Comparison of ENCODE assay signal across 20 cellular contexts in the genomic region with DNA sequence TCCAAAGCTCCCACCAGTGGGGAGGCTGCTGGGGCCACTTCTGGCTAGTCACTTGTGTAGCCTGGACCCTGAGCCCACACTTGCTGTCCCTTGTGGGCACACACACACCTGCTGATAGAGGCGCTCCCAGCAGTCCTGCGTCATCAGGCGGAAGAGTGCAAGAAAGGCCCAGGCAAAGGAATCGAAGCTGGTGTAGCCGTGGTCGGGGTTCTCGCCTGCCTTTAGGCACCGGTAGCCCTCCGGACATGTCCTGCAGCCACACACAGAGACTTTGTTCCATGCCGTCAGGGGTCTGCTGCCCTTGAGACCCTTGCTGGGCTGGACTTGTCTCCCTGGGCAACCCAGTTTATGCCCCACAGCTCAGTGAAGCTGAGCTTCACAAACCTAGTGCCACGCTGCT. TPM values are rescaled to one million over a fixed set of nuclear protein-coding genes. Genes with fewer than 3 reads are reported as not detected.
"Had no signal": no experiment of that assay in that cellular context is flagged by ENCODE, and none has a peak within 500 bp of the region (broad histone marks: within the 10 kb centered on the region; RNA-seq: fewer than 3 reads in every experiment).

No MANE protein-coding gene starts in this region.

- H3K27ac ChIP-seq: foreskin keratinocyte, left ventricle myocardium inferior, pancreas, psoas muscle, skin epidermis had no signal

- H3K27me3 Mint-ChIP-seq: dendritic cell treated with granulocyte-macrophage colony-stimulating factor and Interleukin-4, amounts not matched to agents 40 ng/mL and 50 ng/mL, for 4 days had no signal

- H3K4me1 ChIP-seq: foreskin keratinocyte, left ventricle myocardium inferior, pancreas, psoas muscle had no signal

- H3K4me3 ChIP-seq: left ventricle myocardium inferior, lung, pancreas, psoas muscle, skin epidermis had no signal

- H3K9me3 Mint-ChIP-seq: dendritic cell treated with granulocyte-macrophage colony-stimulating factor and Interleukin-4, amounts not matched to agents 40 ng/mL and 50 ng/mL, for 4 days; immature natural killer cell had no signal

- H3K9me3 ChIP-seq: left ventricle myocardium inferior, pancreas, psoas muscle had no signal

- H3K4me3 Mint-ChIP-seq: dendritic cell treated with granulocyte-macrophage colony-stimulating factor and Interleukin-4, amounts not matched to agents 40 ng/mL and 50 ng/mL, for 4 days; immature natural killer cell had no signal

- H3K36me3 ChIP-seq: pancreas had no signal

- DNase-seq: erythroblast; foreskin keratinocyte; immature natural killer cell; kidney; left cardiac atrium; left ventricle myocardium inferior; mesenchymal stem cell; midbrain; nucleus accumbens; pancreas; retina; stimulated activated CD4-positive, alpha-beta T cell treated with anti-CD3 and anti-CD28 coated beads, Interleukin-12 subunit alpha, Interleukin-12 subunit beta, amount 100 ng/mL, for 4 hours; stimulated activated naive CD4-positive, alpha-beta T cell treated with Interleukin-2 at 50 U/mL for 16 hours; trophoblast cell had no signal

- H3K27me3 ChIP-seq: foreskin keratinocyte, pancreas had no signal

- H3K36me3 Mint-ChIP-seq: immature natural killer cell had no signal

- ATAC-seq: foreskin keratinocyte, left cardiac atrium, pancreas, psoas muscle, sciatic nerve had no signal

- H3K27ac Mint-ChIP-seq: dendritic cell treated with granulocyte-macrophage colony-stimulating factor and Interleukin-4, amounts not matched to agents 40 ng/mL and 50 ng/mL, for 4 days; immature natural killer cell had no signal

- H3K4me1 Mint-ChIP-seq: immature natural killer cell had no signal

RNA-seq across cellular contexts. Expression of a gene that starts 42.9 kb away (rescaled TPM):
- polyA plus RNA-seq: immature natural killer cell, neural cell had no signal
